In genomic region chr11:65189191-65189590, GRCh38 we compare ENCODE assay signal across 33 cellular contexts. TPM values are rescaled to one million over a fixed set of nuclear protein-coding genes. Genes with fewer than 3 reads are reported as not detected.
DNase-seq lines count a peak whose midpoint lies in the region; ATAC-seq lines count a peak whose summit lies in the region.
"Had no signal": no experiment of that assay in that cellular context is flagged by ENCODE, and none has a peak within 500 bp of the region (broad histone marks: within the 10 kb centered on the region; RNA-seq: fewer than 3 reads in every experiment).

No MANE protein-coding gene starts in this region.

- no peak for ATAC-seq in activated CD8-positive, alpha-beta memory T cell treated with anti-CD3 and anti-CD28 coated beads, Interleukin-2, amount 10 ng/mL, durations not matched to agents 7 days and 5 days
- no peak for ATAC-seq in central memory CD8-positive, alpha-beta T cell (replicated peaks; ENCODE audit: extremely low read depth, poor library complexity, severe bottlenecking)
- no peak for ATAC-seq in GM21515 (IDR thresholded peaks at IDR 0.05; ENCODE audit: unreplicated experiment)
- ATAC-seq: PC-3 had no signal

- no peak overlapping the region for H3K27ac Mint-ChIP-seq in activated CD8-positive, alpha-beta memory T cell treated with anti-CD3 and anti-CD28 coated beads, Interleukin-2, amount 10 ng/mL, durations not matched to agents 7 days and 5 days
- H3K27ac Mint-ChIP-seq in central memory CD8-positive, alpha-beta T cell (ENCODE audit: low read depth): peak overlapping the region; percentile 66

- no peaks in the 10 kb centered on the region for H3K9me3 Mint-ChIP-seq in activated CD8-positive, alpha-beta memory T cell treated with anti-CD3 and anti-CD28 coated beads, Interleukin-2, amount 10 ng/mL, durations not matched to agents 7 days and 5 days (ENCODE audit: low read depth)
- H3K9me3 Mint-ChIP-seq in central memory CD8-positive, alpha-beta T cell: no peaks in the 10 kb centered on the region
- H3K9me3 Mint-ChIP-seq: CD14-positive monocyte had no signal

- DNase-seq in activated CD8-positive, alpha-beta memory T cell treated with anti-CD3 and anti-CD28 coated beads, Interleukin-2, amount 50 U/mL, for 48 hours: peak; percentile 28
- no peak for DNase-seq in activated CD8-positive, alpha-beta memory T cell treated with anti-CD3 and anti-CD28 coated beads, Interleukin-2, amount 10 ng/mL, durations not matched to agents 7 days and 5 days
- DNase-seq in central memory CD8-positive, alpha-beta T cell (ENCODE audit: low spot score in 2 of 2): no peak
- DNase-seq in mesenteric fat pad (ENCODE audit: low spot score): peak; percentile 83
- DNase-seq in stimulated activated CD8-positive, alpha-beta memory T cell treated with anti-CD3 and anti-CD28 coated beads, Interleukin-4, amount 100 ng/mL, for 48 hours: peak; percentile 16
- DNase-seq in hepatic stellate cell (ENCODE audit: low spot score): no peak
- no peak for DNase-seq in NCI-H510A treated with DMSO at 0.1 percent for 48 hours (lab: John Stamatoyannopoulos, UW)
- DNase-seq: 8988T; ACHN; BE2C; Calu3; DMS79 treated with DMSO at 0.1 percent for 48 hours; GF-D8; HCEC 1CT; MV-4-11; NCI-H1105; NCI-H146; NCI-H1930; NCI-H2107; NCI-H446; NCI-H526; NCI-H82; NK-92 treated with Interleukin-12 subunit alpha and Interleukin-12 subunit beta, amount 100 ng/mL, for 24 hours; PC-3; SHP77 had no signal

- peaks cover under 1% of the 10 kb centered on the region for H3K4me1 Mint-ChIP-seq in activated CD8-positive, alpha-beta memory T cell treated with anti-CD3 and anti-CD28 coated beads, Interleukin-2, amount 10 ng/mL, durations not matched to agents 7 days and 5 days
- H3K4me1 Mint-ChIP-seq in central memory CD8-positive, alpha-beta T cell: peaks cover 25% of the 10 kb centered on the region

- CTCF ChIA-PET in activated CD8-positive, alpha-beta memory T cell treated with anti-CD3 and anti-CD28 coated beads, Interleukin-2, amount 10 ng/mL, durations not matched to agents 7 days and 5 days (lab: Charles Lee): no interaction called here

- H3K4me3 Mint-ChIP-seq in activated CD8-positive, alpha-beta memory T cell treated with anti-CD3 and anti-CD28 coated beads, Interleukin-2, amount 10 ng/mL, durations not matched to agents 7 days and 5 days: no peak overlapping the region
- no peak overlapping the region for H3K4me3 Mint-ChIP-seq in central memory CD8-positive, alpha-beta T cell
- H3K4me3 Mint-ChIP-seq: CD14-positive monocyte had no signal

- H3K27me3 Mint-ChIP-seq in activated CD8-positive, alpha-beta memory T cell treated with anti-CD3 and anti-CD28 coated beads, Interleukin-2, amount 10 ng/mL, durations not matched to agents 7 days and 5 days: no peaks in the 10 kb centered on the region
- no peaks in the 10 kb centered on the region for H3K27me3 Mint-ChIP-seq in central memory CD8-positive, alpha-beta T cell

- peaks cover 25% of the 10 kb centered on the region for H3K36me3 Mint-ChIP-seq in activated CD8-positive, alpha-beta memory T cell treated with anti-CD3 and anti-CD28 coated beads, Interleukin-2, amount 10 ng/mL, durations not matched to agents 7 days and 5 days
- peaks cover 43% of the 10 kb centered on the region for H3K36me3 Mint-ChIP-seq in central memory CD8-positive, alpha-beta T cell (ENCODE audit: insufficient read depth)

RNA-seq across cellular contexts. Expression of gene CAPN1, which starts 7.5 kb away (rescaled TPM):
- 100 to 1,000 TPM; 137 to 174 TPM for total RNA-seq in activated CD8-positive, alpha-beta memory T cell treated with anti-CD3 and anti-CD28 coated beads, Interleukin-2, amount 10 ng/mL, durations not matched to agents 7 days and 5 days
- 102 TPM for total RNA-seq in mesenteric fat pad

RNA-seq across cellular contexts. Expression of gene SPDYC, which starts 19.2 kb away (rescaled TPM):
- total RNA-seq in activated CD8-positive, alpha-beta memory T cell treated with anti-CD3 and anti-CD28 coated beads, Interleukin-2, amount 10 ng/mL, durations not matched to agents 7 days and 5 days: not detected
- not detected for total RNA-seq in mesenteric fat pad
- total RNA-seq: Calu3, H1, HT1080, LHCN-M2, MCF 10A, PC-3, RPMI7951, SK-MEL-5 had no signal

RNA-seq across cellular contexts. Expression of gene SYVN1, which starts 54.9 kb away (rescaled TPM):
- 10 to 100 TPM; 34.4 to 35.1 TPM for total RNA-seq in activated CD8-positive, alpha-beta memory T cell treated with anti-CD3 and anti-CD28 coated beads, Interleukin-2, amount 10 ng/mL, durations not matched to agents 7 days and 5 days
- total RNA-seq in mesenteric fat pad: 78.8 TPM

Comparison
In these comparisons a context has a peak if more than half of its experiments do, and no peak if none do; other contexts are left out.
1. DNase-seq: peak in activated CD8-positive, alpha-beta memory T cell treated with anti-CD3 and anti-CD28 coated beads, Interleukin-2, amount 50 U/mL, for 48 hours (single experiment), mesenteric fat pad (single experiment) and stimulated activated CD8-positive, alpha-beta memory T cell treated with anti-CD3 and anti-CD28 coated beads, Interleukin-4, amount 100 ng/mL, for 48 hours (single experiment); none in activated CD8-positive, alpha-beta memory T cell treated with anti-CD3 and anti-CD28 coated beads, Interleukin-2, amount 10 ng/mL, durations not matched to agents 7 days and 5 days (single experiment), central memory CD8-positive, alpha-beta T cell (0 of 2), hepatic stellate cell (single experiment) and NCI-H510A treated with DMSO at 0.1 percent for 48 hours (single experiment).